11 cellular contexts compared by ENCODE assay signal in genomic region chr1:200625381-200625824, GRCh38. TPM values are rescaled to one million over a fixed set of nuclear protein-coding genes. Genes with fewer than 3 reads are reported as not detected.
DNase-seq lines count a peak whose midpoint lies in the region; ATAC-seq and TF ChIP-seq lines count a peak whose summit lies in the region.
"Had no signal": no experiment of that assay in that cellular context is flagged by ENCODE, and none has a peak within 500 bp of the region (broad histone marks: within the 10 kb centered on the region; RNA-seq: fewer than 3 reads in every experiment).

No MANE protein-coding gene starts in this region.

- TF ChIP-seq CTCF in cardiac fibroblast (IDR thresholded peaks at IDR 0.05; ENCODE audit: low read depth, low read length): no peak

- no peaks in the 10 kb centered on the region for H3K36me3 Mint-ChIP-seq in immature natural killer cell

- DNase-seq in AG08396 (ENCODE audit: low spot score) (peak; percentile 25), LHCN-M2 (ENCODE audit: low read depth) (peak; percentile 57), cardiac fibroblast (ENCODE audit: low read depth in 2 of 2) (peak; percentile 18 to 53), NCI-H1417 (lab: John Stamatoyannopoulos, UW) (no peak), immature natural killer cell (no peak), cerebellar nuclear complex (lab: John Stamatoyannopoulos, UW) (no peak), HT-29 (ENCODE audit: low spot score) (no peak)
- DNase-seq: activated B cell treated with CpG ODN at 0.5 μM for 24 hours; effector memory CD8-positive, alpha-beta T cell; lower lobe of right lung had no signal

- H3K27me3 Mint-ChIP-seq in immature natural killer cell (ENCODE audit: low read depth in 3 of 3): peaks cover 3 to 10% (median 7%) of the 10 kb centered on the region in 3 donors
- H3K27me3 Mint-ChIP-seq: activated B cell treated with CpG ODN at 0.5 μM for 24 hours; effector memory CD8-positive, alpha-beta T cell had no signal

- peak; percentile 31 for ATAC-seq in GM18517 (IDR thresholded peaks at IDR 0.05; ENCODE audit: unreplicated experiment)
- ATAC-seq: effector memory CD8-positive, alpha-beta T cell; lower lobe of right lung had no signal

- H3K27ac Mint-ChIP-seq in immature natural killer cell: no peak overlapping the region
- H3K27ac Mint-ChIP-seq: activated B cell treated with CpG ODN at 0.5 μM for 24 hours; effector memory CD8-positive, alpha-beta T cell had no signal

- no peaks in the 10 kb centered on the region for H3K9me3 Mint-ChIP-seq in immature natural killer cell
- H3K9me3 Mint-ChIP-seq: activated B cell treated with CpG ODN at 0.5 μM for 24 hours; effector memory CD8-positive, alpha-beta T cell had no signal

- H3K4me1 Mint-ChIP-seq in immature natural killer cell: peaks cover 13 to 15% of the 10 kb centered on the region in 2 donors

- no peak overlapping the region for H3K4me3 ChIP-seq in cardiac fibroblast (replicated peaks in 1 of 2; ENCODE audit: low read depth in 2 of 2, low read length in 2 of 2)
- H3K4me3 ChIP-seq: lower lobe of right lung had no signal

- no peak overlapping the region for H3K4me3 Mint-ChIP-seq in immature natural killer cell
- H3K4me3 Mint-ChIP-seq: activated B cell treated with CpG ODN at 0.5 μM for 24 hours; effector memory CD8-positive, alpha-beta T cell had no signal

RNA-seq across cellular contexts. Expression of gene KIF14, which starts 4.9 kb away (rescaled TPM):
- 27.1 and 29.7 TPM in 2 replicates for total RNA-seq in LHCN-M2 (2014; rRNA removed)
- 2.2 TPM for polyA plus RNA-seq in LHCN-M2 (2012)
- under 1 TPM in 2 of 3 donors, not detected in 1; 0.02 to 0.16 TPM for polyA plus RNA-seq in immature natural killer cell
- total RNA-seq in HT-29 (2014; rRNA removed; shearing (Covaris generic)): 5.6 and 6.2 TPM in 2 replicates

RNA-seq across cellular contexts. Expression of gene DDX59, which starts 44.3 kb away (rescaled TPM):
- total RNA-seq in LHCN-M2 (2014; rRNA removed): 15.8 and 21.2 TPM in 2 replicates
- polyA plus RNA-seq in LHCN-M2 (2012): 6.5 TPM
- 10 to 100 TPM; 18.3 to 29.1 (median 21.0) TPM for polyA plus RNA-seq in immature natural killer cell
- total RNA-seq in HT-29 (2014; rRNA removed; shearing (Covaris generic)): 7.1 and 8.3 TPM in 2 replicates

Comparison
In these comparisons a context has a peak if more than half of its experiments do, and no peak if none do; other contexts are left out.
1. DNase-seq: peak in AG08396 (single experiment), LHCN-M2 (single experiment) and cardiac fibroblast (2 of 2); none in NCI-H1417 (0 of 3), immature natural killer cell (0 of 3), cerebellar nuclear complex (0 of 2) and HT-29 (single experiment).